ENCODE assay signal across 21 cellular contexts in the genomic region with DNA sequence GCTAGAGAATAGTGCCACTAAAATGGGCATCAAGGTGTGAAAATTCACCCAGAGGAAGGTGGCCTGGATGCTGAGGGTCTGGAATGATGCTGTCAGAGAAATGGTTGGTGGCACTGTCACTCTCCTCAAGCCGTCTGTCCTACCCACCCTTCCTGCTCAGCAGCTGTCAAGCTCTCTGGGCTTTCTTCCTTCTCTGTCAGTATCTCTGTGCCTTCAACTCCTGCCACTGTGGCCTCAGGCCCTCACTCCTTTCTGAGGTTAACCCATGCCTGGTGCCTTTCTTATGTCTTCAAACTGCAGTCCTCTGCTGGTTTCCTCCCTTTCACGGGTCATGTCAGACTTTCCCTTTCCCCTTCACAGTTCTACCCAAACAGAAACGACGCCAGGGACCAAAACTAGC. TPM values are rescaled to one million over a fixed set of nuclear protein-coding genes. Genes with fewer than 3 reads are reported as not detected.
A peak's percentile ranks its signal among the peaks of the same experiment; 100 is the strongest.
DNase-seq lines count a peak whose midpoint lies in the region; ATAC-seq and TF ChIP-seq lines count a peak whose summit lies in the region.
"Had no signal": no experiment of that assay in that cellular context is flagged by ENCODE, and none has a peak within 500 bp of the region (broad histone marks: within the 10 kb centered on the region; RNA-seq: fewer than 3 reads in every experiment).

No MANE protein-coding gene starts in this region.

- H3K4me1 ChIP-seq in BLaER1 treated with 17β-estradiol and CSF1 and Interleukin-3, amounts not matched to agents 10 nM and 100 nM = peaks cover 43 to 72% (median 68%) of the 10 kb centered on the region in 10 experiments
- H3K4me1 ChIP-seq in heart left ventricle (peaks cover 0 to 22% (median 9%) of the 10 kb centered on the region in 12 donors), right atrium auricular region (peaks cover 0 to 17% of the 10 kb centered on the region in 2 donors)
- H3K4me1 ChIP-seq: foreskin keratinocyte had no signal

- DNase-seq in caudate nucleus (lab: John Stamatoyannopoulos, UW) (no peak), SHP77 (lab: John Stamatoyannopoulos, UW) (no peak), heart left ventricle (no peak), Kasumi-1 (lab: John Stamatoyannopoulos, UW) (no peak), right atrium auricular region (ENCODE audit: low spot score) (no peak)
- DNase-seq: activated CD4-positive, alpha-beta T cell treated with anti-CD3 and anti-CD28 coated beads for 48 hours; activated T-cell treated with anti-CD3 and anti-CD28 coated beads, Interleukin-2, amount 50 U/mL, for 24 hours; amniotic stem cell; cerebellar nuclear complex; foreskin keratinocyte; NCI-H1436; NCI-H2227 treated with DMSO at 0.1 percent for 48 hours; posterior cingulate gyrus; SHP77 treated with DMSO at 0.1 percent for 48 hours; spleen; stomach; T-helper 9 cell had no signal

- H3K27ac ChIP-seq in BLaER1 treated with 17β-estradiol and CSF1 and Interleukin-3, amounts not matched to agents 10 nM and 100 nM = peak overlapping the region in 3 of 11 experiments; percentile 2 to 48 (median 18); a peak in 3 of 22 replicates
- H3K27ac ChIP-seq in caudate nucleus (ENCODE audit: low read depth, low read length) (peak overlapping the region; percentile 16), heart left ventricle (no peak overlapping the region), right atrium auricular region (no peak overlapping the region)
- H3K27ac ChIP-seq: foreskin keratinocyte, spleen had no signal

- 80 to 82% (median 80%) methylated on average over 4 of the region's 4 CpGs for WGBS in heart left ventricle, 4 donors

- peak overlapping the region in 9 of 11 experiments; percentile 12 to 99 (median 62); a peak in 15 of 22 replicates for H3K4me2 ChIP-seq in BLaER1 treated with 17β-estradiol and CSF1 and Interleukin-3, amounts not matched to agents 10 nM and 100 nM

- peaks cover 0 to 6% (median 0%) of the 10 kb centered on the region in 11 experiments; a peak in 3 of 22 replicates for H4K20me1 ChIP-seq in BLaER1 treated with 17β-estradiol and CSF1 and Interleukin-3, amounts not matched to agents 10 nM and 100 nM

- no peak overlapping the region for H3K4me3 ChIP-seq in BLaER1 treated with 17β-estradiol and CSF1 and Interleukin-3, amounts not matched to agents 10 nM and 100 nM
- H3K4me3 ChIP-seq in heart left ventricle (no peak overlapping the region), right atrium auricular region (no peak overlapping the region)
- H3K4me3 ChIP-seq: spleen, stomach had no signal

- peaks cover 0 to 23% (median 0%) of the 10 kb centered on the region in 11 experiments; a peak in 8 of 22 replicates for H3K27me3 ChIP-seq in BLaER1 treated with 17β-estradiol and CSF1 and Interleukin-3, amounts not matched to agents 10 nM and 100 nM
- peaks cover 0 to 25% (median 0%) of the 10 kb centered on the region in 9 donors for H3K27me3 ChIP-seq in heart left ventricle
- H3K27me3 ChIP-seq in right atrium auricular region = no peaks in the 10 kb centered on the region

- no peak overlapping the region for H3K9ac ChIP-seq in BLaER1 treated with 17β-estradiol and CSF1 and Interleukin-3, amounts not matched to agents 10 nM and 100 nM

- intact Hi-C loops in heart left ventricle (cut with DNase I) = no loop called here

- peak; percentile 53 for ATAC-seq in GM18907 (IDR thresholded peaks at IDR 0.05; ENCODE audit: unreplicated experiment)
- ATAC-seq in HG02885 (IDR thresholded peaks at IDR 0.05; ENCODE audit: poor library complexity, unreplicated experiment) = peak; percentile 30
- ATAC-seq in heart left ventricle = no peak
- ATAC-seq: foreskin keratinocyte, left lobe of liver had no signal

- no peak for TF ChIP-seq POLR2A in heart left ventricle (IDR thresholded peaks at IDR 0.05)

- no peak for TF ChIP-seq CTCF in heart left ventricle (IDR thresholded peaks at IDR 0.05)
- TF ChIP-seq CTCF in right atrium auricular region (IDR thresholded peaks at IDR 0.05) = no peak

- H3K36me3 ChIP-seq in BLaER1 treated with 17β-estradiol and CSF1 and Interleukin-3, amounts not matched to agents 10 nM and 100 nM = peaks cover 0 to 21% (median 0%) of the 10 kb centered on the region in 11 experiments; a peak in 8 of 22 replicates
- H3K36me3 ChIP-seq in heart left ventricle = no peaks in the 10 kb centered on the region
- H3K36me3 ChIP-seq in right atrium auricular region = no peaks in the 10 kb centered on the region
- H3K36me3 ChIP-seq: spleen, stomach had no signal

- peaks cover 0 to 16% (median 11%) of the 10 kb centered on the region in 11 experiments; a peak in 11 of 22 replicates for H3K9me3 ChIP-seq in BLaER1 treated with 17β-estradiol and CSF1 and Interleukin-3, amounts not matched to agents 10 nM and 100 nM (replicated peaks in 1 of 11)
- H3K9me3 ChIP-seq in heart left ventricle (no peaks in the 10 kb centered on the region), right atrium auricular region (no peaks in the 10 kb centered on the region)
- H3K9me3 ChIP-seq: spleen, stomach had no signal

RNA-seq across cellular contexts. Expression of a gene that starts 4.4 kb away (rescaled TPM):
- 1 to 10 TPM; 1.0 to 7.2 (median 3.4) TPM for total RNA-seq in heart left ventricle
- polyA plus RNA-seq in heart left ventricle = under 1 TPM; 0.89 to 0.95 TPM
- 1 to 10 TPM; 2.0 to 5.3 TPM for total RNA-seq in right atrium auricular region

Comparison
In these comparisons a context has a peak if more than half of its experiments do, and no peak if none do; other contexts are left out.
1. ATAC-seq: peak in GM18907 (single experiment) and HG02885 (single experiment); none in heart left ventricle (0 of 4).